10 cellular contexts compared by ENCODE assay signal in genomic region chr20:13219327-13220193, GRCh38. TPM values are rescaled to one million over a fixed set of nuclear protein-coding genes. Genes with fewer than 3 reads are reported as not detected.
DNase-seq lines count a peak whose midpoint lies in the region; ATAC-seq and TF ChIP-seq lines count a peak whose summit lies in the region.
"Had no signal": no experiment of that assay in that cellular context is flagged by ENCODE, and none has a peak within 500 bp of the region (broad histone marks: within the 10 kb centered on the region; RNA-seq: fewer than 3 reads in every experiment).

No MANE protein-coding gene starts in this region.

- H3K36me3 Mint-ChIP-seq in activated T-cell treated with anti-CD3 and anti-CD28 coated beads, Interleukin-2, amount 50 U/mL, for 4 hours (ENCODE audit: insufficient read depth): no peaks in the 10 kb centered on the region

- H3K36me3 ChIP-seq in thoracic aorta: no peaks in the 10 kb centered on the region
- H3K36me3 ChIP-seq: BE2C, neutrophil had no signal

- no peak for ATAC-seq in activated T-cell treated with anti-CD3 and anti-CD28 coated beads, Interleukin-2, amount 50 U/mL, for 4 hours
- ATAC-seq in thoracic aorta (ENCODE audit: insufficient number of reproducible peaks, low FRiP score, low read depth) (no peak), HG02970 (IDR thresholded peaks at IDR 0.05; ENCODE audit: low FRiP score, unreplicated experiment) (no peak)

- H3K4me1 Mint-ChIP-seq in activated T-cell treated with anti-CD3 and anti-CD28 coated beads, Interleukin-2, amount 50 U/mL, for 4 hours (ENCODE audit: low read depth): peaks cover 23% of the 10 kb centered on the region

- H3K27me3 ChIP-seq in dorsolateral prefrontal cortex (peaks cover 0 to 68% (median 24%) of the 10 kb centered on the region in 45 donors), mononuclear cell (ENCODE audit: insufficient read depth, low read length) (peaks cover 73% of the 10 kb centered on the region), thoracic aorta (replicated peaks; ENCODE audit: insufficient read depth) (peaks cover 8% of the 10 kb centered on the region)

- peaks cover 17% of the 10 kb centered on the region for H3K4me1 ChIP-seq in mononuclear cell (ENCODE audit: insufficient read depth, low read length)
- peaks cover 15 to 27% of the 10 kb centered on the region in 2 donors for H3K4me1 ChIP-seq in thoracic aorta (ENCODE audit: control insufficient read depth in 1 of 2, low read depth in 2 of 2)
- H3K4me1 ChIP-seq: BE2C had no signal

- peaks cover 39% of the 10 kb centered on the region for H3K27me3 Mint-ChIP-seq in activated T-cell treated with anti-CD3 and anti-CD28 coated beads, Interleukin-2, amount 50 U/mL, for 4 hours (ENCODE audit: low read depth)

- intact Hi-C loops in dorsolateral prefrontal cortex (cut with DNase I): no loop called here

- no peak for TF ChIP-seq CTCF in dorsolateral prefrontal cortex (IDR thresholded peaks at IDR 0.05 in 54 of 56, conservative IDR thresholded peaks at IDR 0.05 in 2 of 56; ENCODE audit: low read depth in 1 of 56, partially characterized antibody in 56 of 56)
- no peak for TF ChIP-seq CTCF in thoracic aorta (IDR thresholded peaks at IDR 0.05)

- H3K4me3 Mint-ChIP-seq in activated T-cell treated with anti-CD3 and anti-CD28 coated beads, Interleukin-2, amount 50 U/mL, for 4 hours: peak overlapping the region; percentile 83

- H3K9me3 Mint-ChIP-seq in activated T-cell treated with anti-CD3 and anti-CD28 coated beads, Interleukin-2, amount 50 U/mL, for 4 hours: no peaks in the 10 kb centered on the region

- no peak for DNase-seq in activated T-cell treated with anti-CD3 and anti-CD28 coated beads, Interleukin-2, amount 50 U/mL, for 4 hours
- DNase-seq in activated T-cell treated with anti-CD3 and anti-CD28 coated beads, Interleukin-2, amount 50 U/mL, for 1 hour: no peak
- DNase-seq in dorsolateral prefrontal cortex (no peak), thoracic aorta (ENCODE audit: low spot score) (no peak), mesenteric fat pad (ENCODE audit: low spot score) (no peak)
- DNase-seq in stimulated activated naive CD4-positive, alpha-beta T cell treated with Interleukin-2 at 50 U/mL for 16 hours (lab: John Stamatoyannopoulos, UW): no peak

- peak overlapping the region in 56 of 59 donors; percentile 34 to 71 (median 55) for H3K4me3 ChIP-seq in dorsolateral prefrontal cortex
- peak overlapping the region; percentile 23 for H3K4me3 ChIP-seq in mononuclear cell (ENCODE audit: low read length)
- H3K4me3 ChIP-seq in thoracic aorta: peak overlapping the region; percentile 79

- no peak overlapping the region for H3K27ac ChIP-seq in dorsolateral prefrontal cortex
- no peak overlapping the region for H3K27ac ChIP-seq in thoracic aorta
- H3K27ac ChIP-seq: neutrophil had no signal

- H3K9me3 ChIP-seq in mononuclear cell (ENCODE audit: low read depth, low read length): no peaks in the 10 kb centered on the region
- no peaks in the 10 kb centered on the region for H3K9me3 ChIP-seq in thoracic aorta
- H3K9me3 ChIP-seq: BE2C, neutrophil had no signal

RNA-seq across cellular contexts. Expression of gene ISM1, which starts 1.5 kb away (rescaled TPM):
- total RNA-seq in activated T-cell treated with anti-CD3 and anti-CD28 coated beads, Interleukin-2, amount 50 U/mL, for 4 hours: 10 to 100 TPM in 1 of 3 donors, 1 to 10 TPM in 2; 3.5 to 11.5 (median 3.6) TPM
- total RNA-seq in dorsolateral prefrontal cortex (1 to 10 TPM in 64 of 120 experiments, under 1 TPM in 55, not detected in 1; 0.25 to 3.0 (median 1.0) TPM), mononuclear cell (1.2 TPM), thoracic aorta (10 to 100 TPM; 20.4 to 25.1 TPM), mesenteric fat pad (4.0 TPM)

Comparison
In these comparisons a context has a peak if more than half of its experiments do, and no peak if none do; other contexts are left out.
1. H3K4me3 ChIP-seq: peak in every context shown above with its lines; median percentile 79 in thoracic aorta; 55 in dorsolateral prefrontal cortex; 23 in mononuclear cell.